ENCODE assay signal across 16 cellular contexts in genomic region chr22:26797910-26798309, GRCh38.
A peak's percentile ranks its signal among the peaks of the same experiment; 100 is the strongest.
DNase-seq lines count a peak whose midpoint lies in the region; ATAC-seq and TF ChIP-seq lines count a peak whose summit lies in the region.
"Had no signal": no experiment of that assay in that cellular context is flagged by ENCODE, and none has a peak within 500 bp of the region (broad histone marks: within the 10 kb centered on the region; RNA-seq: fewer than 3 reads in every experiment).

No MANE protein-coding gene starts in this region.

- H3K18ac ChIP-seq in mesenchymal stem cell (ENCODE audit: low read depth in 1 of 2, low read length in 2 of 2) = no peak overlapping the region
- H3K18ac ChIP-seq in trophoblast cell (ENCODE audit: low read length) = no peak overlapping the region

- H3K27ac ChIP-seq in mesenchymal stem cell (ENCODE audit: low read length, poor library complexity, severe bottlenecking) (no peak overlapping the region), trophoblast cell (ENCODE audit: low read depth, low read length) (no peak overlapping the region)
- H3K27ac ChIP-seq: lower lobe of right lung, right atrium auricular region had no signal

- peaks cover 4% of the 10 kb centered on the region; the same call in 1 of the 2 replicates for H3K36me3 Mint-ChIP-seq in HFFc6 (ENCODE audit: low read depth)

- H2AK5ac ChIP-seq in mesenchymal stem cell (ENCODE audit: low read length, severe bottlenecking) (peak overlapping the region; percentile 9), trophoblast cell (ENCODE audit: low read length) (no peak overlapping the region)

- H3K4me3 Mint-ChIP-seq in HFFc6 = no peak overlapping the region
- H3K4me3 Mint-ChIP-seq: activated naive CD8-positive, alpha-beta T cell treated with anti-CD3 and anti-CD28 coated beads for 36 hours; CD8-positive, alpha-beta T cell had no signal

- H4K12ac ChIP-seq in trophoblast cell (ENCODE audit: low read depth, low read length) = no peak overlapping the region

- H3K23ac ChIP-seq in mesenchymal stem cell (ENCODE audit: low read length in 2 of 2) (no peak overlapping the region), trophoblast cell (ENCODE audit: low read length) (no peak overlapping the region)

- peak; percentile 1 for DNase-seq in DMS 273 (lab: John Stamatoyannopoulos, UW; ENCODE audit: unreplicated experiment)
- DNase-seq in DMS 273 treated with DMSO at 0.1 percent for 48 hours (lab: John Stamatoyannopoulos, UW) = no peak
- DNase-seq in HFFc6 = no peak
- DNase-seq in mesenchymal stem cell = no peak
- no peak for DNase-seq in NCI-H2029 (lab: John Stamatoyannopoulos, UW)
- DNase-seq in NCI-H2196 treated with DMSO at 0.1 percent for 48 hours (lab: John Stamatoyannopoulos, UW; ENCODE audit: unreplicated experiment) = no peak
- no peak for DNase-seq in trophoblast cell
- DNase-seq: activated naive CD8-positive, alpha-beta T cell treated with anti-CD3 and anti-CD28 coated beads for 36 hours; CD8-positive, alpha-beta T cell; effector CD8-positive, alpha-beta T cell; GF-D8; lower lobe of right lung; NCI-H1092; stimulated activated CD4-positive, alpha-beta T cell treated with anti-CD3 and anti-CD28 coated beads, Interleukin-1b, Interleukin-23, amount 100 ng/mL, for 48 hours had no signal

- no peak overlapping the region for H3K9ac ChIP-seq in mesenchymal stem cell (ENCODE audit: low read length)
- H3K9ac ChIP-seq in trophoblast cell (ENCODE audit: low read length) = no peak overlapping the region

- H3K9me3 ChIP-seq in mesenchymal stem cell (ENCODE audit: control insufficient read depth, low read length) = no peaks in the 10 kb centered on the region
- H3K9me3 ChIP-seq in trophoblast cell (ENCODE audit: insufficient read depth, low read depth, low read length) = no peaks in the 10 kb centered on the region
- H3K9me3 ChIP-seq: lower lobe of right lung, right atrium auricular region had no signal

- H2BK5ac ChIP-seq in mesenchymal stem cell (ENCODE audit: low read depth, low read length, poor library complexity, severe bottlenecking) (no peak overlapping the region), trophoblast cell (ENCODE audit: low read depth, low read length, poor library complexity) (no peak overlapping the region)

- H2AFZ ChIP-seq in mesenchymal stem cell (ENCODE audit: low read depth, low read length) (no peak overlapping the region), trophoblast cell (ENCODE audit: insufficient read depth, low read length, poor library complexity) (no peak overlapping the region)

- H3K9me3 Mint-ChIP-seq in HFFc6 = peaks cover 3% of the 10 kb centered on the region; the same call in 1 of the 2 replicates
- H3K9me3 Mint-ChIP-seq: activated naive CD8-positive, alpha-beta T cell treated with anti-CD3 and anti-CD28 coated beads for 36 hours; CD8-positive, alpha-beta T cell had no signal

- no peak overlapping the region for H2BK12ac ChIP-seq in mesenchymal stem cell (ENCODE audit: low read length in 2 of 2)
- no peak overlapping the region for H2BK12ac ChIP-seq in trophoblast cell (ENCODE audit: low read length)

- H4K91ac ChIP-seq in mesenchymal stem cell (ENCODE audit: low read length) (no peak overlapping the region), trophoblast cell (ENCODE audit: low read depth, low read length) (no peak overlapping the region)

- H3K79me1 ChIP-seq in mesenchymal stem cell (replicated peaks; ENCODE audit: low read length, poor library complexity, severe bottlenecking) (no peaks in the 10 kb centered on the region), trophoblast cell (ENCODE audit: low read length) (no peaks in the 10 kb centered on the region)

- H2BK15ac ChIP-seq in mesenchymal stem cell (ENCODE audit: low read depth, poor library complexity, severe bottlenecking) = no peak overlapping the region

- no peak overlapping the region for H2BK120ac ChIP-seq in mesenchymal stem cell (ENCODE audit: low read depth, low read length)
- H2BK120ac ChIP-seq in trophoblast cell (ENCODE audit: insufficient read depth, low read length, poor library complexity) = no peak overlapping the region

- H3K4me1 Mint-ChIP-seq in HFFc6 (ENCODE audit: low read depth) = peaks cover 42% of the 10 kb centered on the region
- H3K4me1 Mint-ChIP-seq: activated naive CD8-positive, alpha-beta T cell treated with anti-CD3 and anti-CD28 coated beads for 36 hours had no signal

- H4K8ac ChIP-seq in mesenchymal stem cell (ENCODE audit: low read length) = no peak overlapping the region
- H4K8ac ChIP-seq in trophoblast cell (ENCODE audit: low read depth, low read length) = no peak overlapping the region

- H3K36me3 ChIP-seq in mesenchymal stem cell (ENCODE audit: control insufficient read depth in 1 of 2, insufficient read depth in 2 of 2, low read depth in 1 of 2, low read length in 2 of 2) (no peaks in the 10 kb centered on the region), trophoblast cell (ENCODE audit: control insufficient read depth in 1 of 2, insufficient read depth in 2 of 2, low read length in 2 of 2) (no peaks in the 10 kb centered on the region)
- H3K36me3 ChIP-seq: lower lobe of right lung, right atrium auricular region had no signal

- H3K4ac ChIP-seq in mesenchymal stem cell (ENCODE audit: low read depth in 1 of 2, low read length in 2 of 2) (no peak overlapping the region), trophoblast cell (ENCODE audit: low read depth, low read length) (no peak overlapping the region)

- TF ChIP-seq CTCF in HFFc6 (IDR thresholded peaks at IDR 0.05) = peak; percentile 37; the same call in 1 of the 2 replicates

- no peaks in the 10 kb centered on the region for H3K79me2 ChIP-seq in trophoblast cell (ENCODE audit: control insufficient read depth, insufficient read depth, low read length, poor library complexity)

- H3K27ac Mint-ChIP-seq in HFFc6 = no peak overlapping the region
- H3K27ac Mint-ChIP-seq: activated naive CD8-positive, alpha-beta T cell treated with anti-CD3 and anti-CD28 coated beads for 36 hours; CD8-positive, alpha-beta T cell had no signal

- 97% methylated on average over 8 of the region's 8 CpGs for WGBS in mesenchymal stem cell
- WGBS in trophoblast cell (ENCODE audit: extremely low coverage, insufficient coverage, insufficient read length) = no CpG with 5 or more reads among the region's 8 CpGs

- peak; percentile 40; the same call in 2 of the 3 replicates for ATAC-seq in SK-N-SH treated with all-trans-retinoic acid at 6 μM for 48 hours
- ATAC-seq: CD8-positive, alpha-beta T cell; lower lobe of right lung had no signal

- no peak overlapping the region for H3K14ac ChIP-seq in mesenchymal stem cell (ENCODE audit: low read length in 2 of 2)
- no peak overlapping the region for H3K14ac ChIP-seq in trophoblast cell (ENCODE audit: low read length)

- peaks cover 11% of the 10 kb centered on the region for H3K4me1 ChIP-seq in mesenchymal stem cell (ENCODE audit: control insufficient read depth, insufficient read depth, low read depth, low read length)
- H3K4me1 ChIP-seq in trophoblast cell (ENCODE audit: control insufficient read depth in 1 of 2, insufficient read depth in 2 of 2, low read length in 2 of 2) = peaks cover 5 to 6% of the 10 kb centered on the region in 2 experiments
- H3K4me1 ChIP-seq: lower lobe of right lung, right atrium auricular region had no signal

- peaks cover 5% of the 10 kb centered on the region for H3K27me3 Mint-ChIP-seq in HFFc6 (ENCODE audit: insufficient read depth)
- H3K27me3 Mint-ChIP-seq: activated naive CD8-positive, alpha-beta T cell treated with anti-CD3 and anti-CD28 coated beads for 36 hours had no signal

- peaks cover 0 to 7% of the 10 kb centered on the region in 2 experiments for H3K27me3 ChIP-seq in mesenchymal stem cell (ENCODE audit: control insufficient read depth in 1 of 2, insufficient read depth in 1 of 2, low read length in 2 of 2)
- no peaks in the 10 kb centered on the region for H3K27me3 ChIP-seq in trophoblast cell (ENCODE audit: insufficient read depth, low read length)
- H3K27me3 ChIP-seq: right atrium auricular region had no signal

- no peak overlapping the region for H3K4me2 ChIP-seq in mesenchymal stem cell (ENCODE audit: low read length, poor library complexity, severe bottlenecking)
- no peak overlapping the region for H3K4me2 ChIP-seq in trophoblast cell (ENCODE audit: low read length)

- H3K4me3 ChIP-seq in mesenchymal stem cell (ENCODE audit: insufficient read depth in 1 of 2, low read depth in 1 of 2, low read length in 2 of 2) (no peak overlapping the region), trophoblast cell (ENCODE audit: low read depth, low read length) (no peak overlapping the region)
- H3K4me3 ChIP-seq: lower lobe of right lung, right atrium auricular region had no signal

TF ChIP-seq in SK-N-SH treated with all-trans-retinoic acid at 6 μM for 48 hours, 23 proteins besides CTCF, POLR2A, EP300 and RAD21 (continues in another document):
- no peak for TF ChIP-seq ESRRG (CRISPR knock-in tag; IDR thresholded peaks at IDR 0.05)
- no peak for TF ChIP-seq CSRNP3 (CRISPR knock-in tag; IDR thresholded peaks at IDR 0.05)
- TF ChIP-seq GLIS3 (CRISPR knock-in tag; IDR thresholded peaks at IDR 0.05) = no peak
- no peak for TF ChIP-seq ZC3H10 (CRISPR knock-in tag; IDR thresholded peaks at IDR 0.05)
- no peak for TF ChIP-seq PPARA (CRISPR knock-in tag; IDR thresholded peaks at IDR 0.05; ENCODE audit: borderline replicate concordance)
